9 cellular contexts compared by ENCODE assay signal in genomic region chr12:54495327-54495726, GRCh38. TPM values are rescaled to one million over a fixed set of nuclear protein-coding genes. Genes with fewer than 3 reads are reported as not detected.
"Had no signal": no experiment of that assay in that cellular context is flagged by ENCODE, and none has a peak within 500 bp of the region (broad histone marks: within the 10 kb centered on the region; RNA-seq: fewer than 3 reads in every experiment).

No MANE protein-coding gene starts in this region.

- ATAC-seq: K562 had no signal

- DNase-seq: IMR-90, KBM-7, KG1 had no signal

- H3K27ac ChIP-seq: HL-60, KMS-11 had no signal

- FAIRE-seq: HTR-8/SVneo, K562 had no signal

- H3K9ac ChIP-seq: KMS-11 had no signal

- H3K4me3 ChIP-seq: K562 had no signal

- H3K4me2 ChIP-seq: KMS-11 had no signal

RNA-seq across cellular contexts. Expression of gene NCKAP1L, which starts 2.2 kb away (rescaled TPM):
- total RNA-seq: HT-29, HT1080, IMR-90 had no signal
- polyA plus RNA-seq: IMR-90 had no signal

RNA-seq across cellular contexts. Expression of gene GTSF1, which starts 21.9 kb away (rescaled TPM):
- total RNA-seq: HT-29, IMR-90 had no signal
- polyA plus RNA-seq: IMR-90 had no signal

RNA-seq across cellular contexts. Expression of gene PDE1B, which starts 54.1 kb away (rescaled TPM):
- total RNA-seq: HT-29, HT1080, IMR-90 had no signal
- polyA plus RNA-seq: IMR-90 had no signal
